8 cellular contexts compared by ENCODE assay signal in genomic region chr20:34876161-34877001, GRCh38. TPM values are rescaled to one million over a fixed set of nuclear protein-coding genes. Genes with fewer than 3 reads are reported as not detected.
DNase-seq lines count a peak whose midpoint lies in the region; ATAC-seq and TF ChIP-seq lines count a peak whose summit lies in the region.

Gene ACSS2 (plus strand): TSS chr20:34876612. CDS start chr20:34876646, 34 bp downstream.

- H3K4me1 Mint-ChIP-seq in type B pancreatic cell (ENCODE audit: unreplicated experiment): peaks cover 51% of the 10 kb centered on the region

- H3K4me3 ChIP-seq in heart right ventricle: peak within 1 kb of the TSS; percentile 52 to 94 (median 76)

- peak within 1 kb of the TSS; percentile 96 for H3K27ac Mint-ChIP-seq in type B pancreatic cell

- no peaks in the 10 kb centered on the region for H3K9me3 ChIP-seq in heart right ventricle

- peaks cover 8 to 57% (median 48%) of the 10 kb centered on the region in 9 donors for H3K4me1 ChIP-seq in heart right ventricle

- H3K36me3 ChIP-seq in heart right ventricle: peaks cover 0 to 2% (median 0%) of the 10 kb centered on the region in 9 donors

- peaks cover 0 to 4% (median 0%) of the 10 kb centered on the region in 7 donors for H3K27me3 ChIP-seq in heart right ventricle

- peak within 1 kb of the TSS; percentile 98 for H3K4me3 Mint-ChIP-seq in type B pancreatic cell

- H3K9me3 Mint-ChIP-seq in type B pancreatic cell: no peaks in the 10 kb centered on the region

- H3K27ac ChIP-seq in heart right ventricle: peak within 1 kb of the TSS; percentile 49 to 91 (median 89)

- TF ChIP-seq CTCF in GM10266 (IDR thresholded peaks at IDR 0.05; ENCODE audit: control insufficient read depth, insufficient read depth, low read depth, missing control alignments) (no peak), heart right ventricle (IDR thresholded peaks at IDR 0.05) (peak in 1 of 9 donors; percentile 9), type B pancreatic cell (conservative IDR thresholded peaks at IDR 0.05) (no peak)

- ATAC-seq in HG02759 (IDR thresholded peaks at IDR 0.05; ENCODE audit: unreplicated experiment) (peak; percentile 65), heart right ventricle (peak; percentile 89 to 95 (median 92))

- WGBS in heart right ventricle, 2 donors: 1% methylated on average over 56 to 61 of the region's 61 CpGs

- H3K36me3 Mint-ChIP-seq in type B pancreatic cell: peaks cover 8% of the 10 kb centered on the region

- peak; percentile 94 for DNase-seq in GM10266 (ENCODE audit: extremely low spot score)
- peak; percentile 91 for DNase-seq in NCI-H1436 treated with DMSO at 0.1 percent for 48 hours (lab: John Stamatoyannopoulos, UW)
- DNase-seq in amniotic epithelial cell (ENCODE audit: low read depth): peak; percentile 97
- peak; percentile 99 to 100 for DNase-seq in heart right ventricle
- peak; percentile 94 to 100 (median 98) for DNase-seq in posterior cingulate gyrus
- peak; percentile 100 for DNase-seq in type B pancreatic cell (ENCODE audit: extremely low spot score, unreplicated experiment)

- peaks cover 3% of the 10 kb centered on the region for H3K27me3 Mint-ChIP-seq in type B pancreatic cell

- intact Hi-C loops in T-helper 1 cell treated with Interleukin-12 subunit alpha and Interleukin-12 subunit beta and Interleukin-4 antibody, amounts not matched to agents 30 ng/mL and 1 ng/mL, for 36 hours (cut with micrococcal nuclease): loop anchor here (1.0 to 5.0 kb wide), 16 partner anchors 15 to 1586 kb away; partner anchors contain the start of genes AHCY, E2F1, EDEM2 and EIF2S2
- intact Hi-C loops in heart right ventricle (cut with DNase I): loop anchor here in 6 of 10 donors (1.0 to 10.0 kb wide), 3 partner anchors 79 to 218 kb away; partner anchors contain the start of genes GSS (in 5 of the 6), MYH7B (in 5 of the 6) and TRPC4AP (in 3 of the 6)
- intact Hi-C loops in posterior cingulate gyrus (cut with DNase I): no loop called here

RNA-seq across cellular contexts. Expression of gene ACSS2, which starts in this region (rescaled TPM):
- total RNA-seq in T-helper 1 cell treated with Interleukin-12 subunit alpha and Interleukin-12 subunit beta and Interleukin-4 antibody, amounts not matched to agents 30 ng/mL and 1 ng/mL, for 36 hours: 52.2 and 54.3 TPM in 2 replicates
- total RNA-seq in heart right ventricle (100 to 1,000 TPM in 6 of 10 donors, 10 to 100 TPM in 4; 90.2 to 125 (median 104) TPM), type B pancreatic cell (ENCODE audit: low replicate concordance) (59.2 and 76.3 TPM in 2 replicates)
- polyA plus RNA-seq in heart right ventricle: 100 to 1,000 TPM in 1 of 2 donors, 10 to 100 TPM in 1; 65.4 to 213 TPM

Comparison
In these comparisons a context has a peak if more than half of its experiments do, and no peak if none do; other contexts are left out.
1. Peak in every context shown above with its lines: DNase-seq, ATAC-seq, H3K4me3 ChIP-seq and H3K27ac ChIP-seq.